20 cellular contexts compared by ENCODE assay signal in the genomic region with DNA sequence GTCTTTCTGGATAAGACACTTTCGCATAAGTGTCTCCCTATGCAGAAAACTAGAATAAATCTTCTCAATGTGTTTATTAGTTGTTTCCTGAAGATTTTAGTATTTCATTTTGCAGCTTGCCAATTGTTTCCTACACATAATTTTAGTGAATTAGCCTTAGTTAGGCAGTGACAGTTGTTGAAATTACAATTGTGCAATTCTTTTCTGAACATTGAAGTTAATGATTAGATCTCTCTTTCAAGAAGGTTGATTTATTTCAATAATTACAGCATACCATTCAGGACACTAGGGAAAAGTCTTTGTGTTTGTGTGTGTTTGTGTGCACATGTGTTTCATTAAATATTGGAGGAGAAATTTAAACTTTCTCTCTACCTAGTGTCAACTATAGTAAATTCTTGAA.
"Had no signal": no experiment of that assay in that cellular context is flagged by ENCODE, and none has a peak within 500 bp of the region (broad histone marks: within the 10 kb centered on the region; RNA-seq: fewer than 3 reads in every experiment).

No MANE protein-coding gene starts in this region.

- H3K9me3 ChIP-seq: SJSA1 had no signal

- H3K36me3 ChIP-seq: SJSA1 had no signal

- FAIRE-seq: HTR-8/SVneo, K562, RCC 7860 had no signal

- H3K4me1 ChIP-seq: SJSA1 had no signal

- H3K27ac ChIP-seq: HL-60, SJSA1, SK-N-MC had no signal

- H3K4me3 ChIP-seq: K562, SJSA1, SK-N-MC had no signal

- DNase-seq: MV-4-11, NCI-H1048, NCI-H1105, NCI-H1436 treated with DMSO at 0.1 percent for 48 hours, NCI-H1694 treated with DMSO at 0.1 percent for 48 hours, NCI-H1930, NCI-H2107, NCI-H2227 treated with DMSO at 0.1 percent for 48 hours, NCI-H524, NCI-H526 treated with DMSO at 0.1 percent for 48 hours, NCI-H774, Right ventricle myocardium superior, RPMI8226, SIG-M5 had no signal

- H3K27me3 ChIP-seq: SJSA1 had no signal
